Comparison of ENCODE assay signal across 22 cellular contexts in genomic region chr5:13348568-13348967, GRCh38.
"Had no signal": no experiment of that assay in that cellular context is flagged by ENCODE, and none has a peak within 500 bp of the region (broad histone marks: within the 10 kb centered on the region; RNA-seq: fewer than 3 reads in every experiment).

No MANE protein-coding gene starts in this region.

- H3K27ac ChIP-seq: dorsolateral prefrontal cortex, esophagus muscularis mucosa, hepatocyte, pancreas, stomach had no signal

- H3K4me3 Mint-ChIP-seq: naive B cell, nephron, type B pancreatic cell had no signal

- H3K27me3 ChIP-seq: esophagus muscularis mucosa, hepatocyte, pancreas, stomach had no signal

- ATAC-seq: left colon, left ventricle myocardium superior, pancreas, right cardiac atrium had no signal

- H3K36me3 ChIP-seq: esophagus muscularis mucosa, pancreas, stomach had no signal

- H3K36me3 Mint-ChIP-seq: naive B cell, type B pancreatic cell had no signal

- H3K4me1 ChIP-seq: esophagus muscularis mucosa, pancreas, stomach had no signal

- H3K27me3 Mint-ChIP-seq: naive B cell, progenitor cell of endocrine pancreas had no signal

- DNase-seq: cortex of kidney; dorsolateral prefrontal cortex; effector CD8-positive, alpha-beta T cell; head of caudate nucleus; kidney; left colon; left ventricle myocardium superior; mesendoderm; naive B cell; occipital lobe; pancreas; right cardiac atrium; small intestine; stimulated activated CD4-positive, alpha-beta T cell treated with anti-CD3 and anti-CD28 coated beads, Interleukin-12 subunit alpha, Interleukin-12 subunit beta, amount 100 ng/mL, for 4 hours; stimulated activated naive CD4-positive, alpha-beta T cell; stomach had no signal

- H3K4me2 ChIP-seq: hepatocyte had no signal

- H3K27ac Mint-ChIP-seq: naive B cell, nephron, progenitor cell of endocrine pancreas, type B pancreatic cell had no signal

- H3K4me3 ChIP-seq: dorsolateral prefrontal cortex, esophagus muscularis mucosa, hepatocyte, lung, pancreas, stomach had no signal

- H3K9me3 ChIP-seq: esophagus muscularis mucosa, pancreas, stomach had no signal

- H2AFZ ChIP-seq: hepatocyte had no signal

- H3K4me1 Mint-ChIP-seq: naive B cell, nephron had no signal

- H3K9me3 Mint-ChIP-seq: nephron, type B pancreatic cell had no signal

- H3K79me2 ChIP-seq: hepatocyte had no signal
